In genomic region chr2:237618449-237618848, GRCh38 we compare ENCODE assay signal across 22 cellular contexts. TPM values are rescaled to one million over a fixed set of nuclear protein-coding genes. Genes with fewer than 3 reads are reported as not detected.
DNase-seq lines count a peak whose midpoint lies in the region; ATAC-seq and TF ChIP-seq lines count a peak whose summit lies in the region.
"Had no signal": no experiment of that assay in that cellular context is flagged by ENCODE, and none has a peak within 500 bp of the region (broad histone marks: within the 10 kb centered on the region; RNA-seq: fewer than 3 reads in every experiment).

No MANE protein-coding gene starts in this region.

- H3K36me3 ChIP-seq in MG63 (no peaks in the 10 kb centered on the region), esophagus muscularis mucosa (no peaks in the 10 kb centered on the region), neural progenitor cell (no peaks in the 10 kb centered on the region)
- H3K36me3 ChIP-seq: pancreas, stomach had no signal

- peaks cover 17% of the 10 kb centered on the region for H3K4me1 Mint-ChIP-seq in neural progenitor cell
- peaks cover 37% of the 10 kb centered on the region for H3K4me1 Mint-ChIP-seq in activated CD8-positive, alpha-beta T cell treated with anti-CD3 and anti-CD28 coated beads, Interleukin-2, amount 10 ng/mL, durations not matched to agents 7 days and 5 days (ENCODE audit: low read depth)
- H3K4me1 Mint-ChIP-seq in activated CD8-positive, alpha-beta memory T cell treated with anti-CD3 and anti-CD28 coated beads, Interleukin-2, amount 10 ng/mL, durations not matched to agents 7 days and 5 days: peaks cover 6% of the 10 kb centered on the region

- peaks cover 10% of the 10 kb centered on the region for H3K27me3 Mint-ChIP-seq in neural progenitor cell (ENCODE audit: insufficient read depth, low read depth)
- H3K27me3 Mint-ChIP-seq in activated CD8-positive, alpha-beta T cell treated with anti-CD3 and anti-CD28 coated beads, Interleukin-2, amount 10 ng/mL, durations not matched to agents 7 days and 5 days (ENCODE audit: low read depth): peaks cover 17% of the 10 kb centered on the region
- H3K27me3 Mint-ChIP-seq in activated CD8-positive, alpha-beta memory T cell treated with anti-CD3 and anti-CD28 coated beads, Interleukin-2, amount 10 ng/mL, durations not matched to agents 7 days and 5 days: peaks cover 4% of the 10 kb centered on the region

- H3F3A ChIP-seq in neural progenitor cell (ENCODE audit: low read depth): peaks cover 9% of the 10 kb centered on the region

- H3K27ac Mint-ChIP-seq in neural progenitor cell: peak overlapping the region; percentile 19
- H3K27ac Mint-ChIP-seq in activated CD8-positive, alpha-beta T cell treated with anti-CD3 and anti-CD28 coated beads, Interleukin-2, amount 10 ng/mL, durations not matched to agents 7 days and 5 days: no peak overlapping the region
- H3K27ac Mint-ChIP-seq in activated CD8-positive, alpha-beta memory T cell treated with anti-CD3 and anti-CD28 coated beads, Interleukin-2, amount 10 ng/mL, durations not matched to agents 7 days and 5 days: no peak overlapping the region
- H3K27ac Mint-ChIP-seq: activated B cell treated with CpG ODN at 0.5 μM for 24 hours; activated naive CD4-positive, alpha-beta T cell treated with anti-CD3 and anti-CD28 coated beads for 36 hours had no signal

- H3K9ac ChIP-seq in neural progenitor cell: no peak overlapping the region

- H3K79me2 ChIP-seq in neural progenitor cell (ENCODE audit: low read depth): no peaks in the 10 kb centered on the region
- H3K79me2 ChIP-seq: hepatocyte had no signal

- TF ChIP-seq CTCF in esophagus muscularis mucosa (IDR thresholded peaks at IDR 0.05) (no peak), neural progenitor cell (IDR thresholded peaks at IDR 0.05) (no peak)

- H2AFZ ChIP-seq in neural progenitor cell (replicated peaks): no peak overlapping the region
- H2AFZ ChIP-seq: hepatocyte had no signal

- no peak overlapping the region for H3K4me3 Mint-ChIP-seq in neural progenitor cell
- H3K4me3 Mint-ChIP-seq in activated CD8-positive, alpha-beta T cell treated with anti-CD3 and anti-CD28 coated beads, Interleukin-2, amount 10 ng/mL, durations not matched to agents 7 days and 5 days: no peak overlapping the region
- no peak overlapping the region for H3K4me3 Mint-ChIP-seq in activated CD8-positive, alpha-beta memory T cell treated with anti-CD3 and anti-CD28 coated beads, Interleukin-2, amount 10 ng/mL, durations not matched to agents 7 days and 5 days
- H3K4me3 Mint-ChIP-seq: activated B cell treated with CpG ODN at 0.5 μM for 24 hours; activated naive CD4-positive, alpha-beta T cell treated with anti-CD3 and anti-CD28 coated beads for 36 hours had no signal

- no peak for TF ChIP-seq EP300 in esophagus muscularis mucosa (IDR thresholded peaks at IDR 0.05)

- H4K20me1 ChIP-seq in neural progenitor cell (ENCODE audit: low read depth): no peaks in the 10 kb centered on the region

- H3K36me3 Mint-ChIP-seq in neural progenitor cell: no peaks in the 10 kb centered on the region
- no peaks in the 10 kb centered on the region for H3K36me3 Mint-ChIP-seq in activated CD8-positive, alpha-beta T cell treated with anti-CD3 and anti-CD28 coated beads, Interleukin-2, amount 10 ng/mL, durations not matched to agents 7 days and 5 days (ENCODE audit: low read depth)
- H3K36me3 Mint-ChIP-seq in activated CD8-positive, alpha-beta memory T cell treated with anti-CD3 and anti-CD28 coated beads, Interleukin-2, amount 10 ng/mL, durations not matched to agents 7 days and 5 days: no peaks in the 10 kb centered on the region

- 80% methylated on average over 2 of the region's 2 CpGs for WGBS in esophagus muscularis mucosa

- peak; percentile 73 for DNase-seq in AG08395 (ENCODE audit: low spot score)
- DNase-seq in MG63: peak; percentile 43
- DNase-seq in esophagus muscularis mucosa (ENCODE audit: extremely low spot score): no peak
- DNase-seq in neural progenitor cell (ENCODE audit: low spot score): no peak
- DNase-seq in CD1c-positive myeloid dendritic cell (ENCODE audit: extremely low spot score): no peak
- DNase-seq in activated CD8-positive, alpha-beta T cell treated with anti-CD3 and anti-CD28 coated beads, Interleukin-2, amount 10 ng/mL, durations not matched to agents 7 days and 5 days: no peak
- no peak for DNase-seq in KG1 (lab: John Stamatoyannopoulos, UW)
- no peak for DNase-seq in activated CD8-positive, alpha-beta memory T cell treated with anti-CD3 and anti-CD28 coated beads, Interleukin-2, amount 10 ng/mL, durations not matched to agents 7 days and 5 days
- DNase-seq: activated B cell treated with CpG ODN at 0.5 μM for 24 hours; activated naive CD4-positive, alpha-beta T cell treated with anti-CD3 and anti-CD28 coated beads for 36 hours; central memory CD4-positive, alpha-beta T cell; left cardiac atrium; NCI-H1694; OCI-M1; pancreas; stimulated activated CD4-positive, alpha-beta T cell treated with anti-CD3 and anti-CD28 coated beads, Interleukin-12 subunit alpha, Interleukin-12 subunit beta, amount 100 ng/mL, for 4 hours; stomach; T-helper 1 cell had no signal

- H3K4me2 ChIP-seq in neural progenitor cell: no peak overlapping the region
- H3K4me2 ChIP-seq: hepatocyte had no signal

- intact Hi-C loops in esophagus muscularis mucosa (cut with DNase I): loop anchor here (10.0 kb wide), 1 partner anchor 46 kb away; no protein-coding TSS in a partner anchor

- no peak for ATAC-seq in activated CD8-positive, alpha-beta T cell treated with anti-CD3 and anti-CD28 coated beads, Interleukin-2, amount 10 ng/mL, durations not matched to agents 7 days and 5 days
- no peak for ATAC-seq in activated CD8-positive, alpha-beta memory T cell treated with anti-CD3 and anti-CD28 coated beads, Interleukin-2, amount 10 ng/mL, durations not matched to agents 7 days and 5 days
- ATAC-seq: pancreas had no signal

- POLR2A ChIA-PET in activated CD8-positive, alpha-beta T cell treated with anti-CD3 and anti-CD28 coated beads, Interleukin-2, amount 10 ng/mL, durations not matched to agents 7 days and 5 days (lab: Charles Lee): no interaction called here

- H3K4me3 ChIP-seq in MG63 (no peak overlapping the region), esophagus muscularis mucosa (no peak overlapping the region), neural progenitor cell (no peak overlapping the region)
- H3K4me3 ChIP-seq: hepatocyte, pancreas, stomach had no signal

- TF ChIP-seq POLR2A in esophagus muscularis mucosa (IDR thresholded peaks at IDR 0.05; ENCODE audit: low read depth): no peak

- H3K27me3 ChIP-seq in MG63 (no peaks in the 10 kb centered on the region), esophagus muscularis mucosa (no peaks in the 10 kb centered on the region), neural progenitor cell (peaks cover 7% of the 10 kb centered on the region)
- H3K27me3 ChIP-seq: hepatocyte, pancreas, stomach had no signal

- H3K9me3 Mint-ChIP-seq in neural progenitor cell: no peaks in the 10 kb centered on the region
- no peaks in the 10 kb centered on the region for H3K9me3 Mint-ChIP-seq in activated CD8-positive, alpha-beta T cell treated with anti-CD3 and anti-CD28 coated beads, Interleukin-2, amount 10 ng/mL, durations not matched to agents 7 days and 5 days (ENCODE audit: insufficient read depth)
- no peaks in the 10 kb centered on the region for H3K9me3 Mint-ChIP-seq in activated CD8-positive, alpha-beta memory T cell treated with anti-CD3 and anti-CD28 coated beads, Interleukin-2, amount 10 ng/mL, durations not matched to agents 7 days and 5 days (ENCODE audit: low read depth)
- H3K9me3 Mint-ChIP-seq: activated B cell treated with CpG ODN at 0.5 μM for 24 hours; activated naive CD4-positive, alpha-beta T cell treated with anti-CD3 and anti-CD28 coated beads for 36 hours had no signal

- H3K4me1 ChIP-seq in esophagus muscularis mucosa (peaks cover 39 to 56% (median 50%) of the 10 kb centered on the region in 4 donors), neural progenitor cell (peaks cover 20% of the 10 kb centered on the region)
- H3K4me1 ChIP-seq: pancreas had no signal

- H3K9me3 ChIP-seq in MG63 (no peaks in the 10 kb centered on the region), esophagus muscularis mucosa (no peaks in the 10 kb centered on the region), neural progenitor cell (ENCODE audit: low read depth) (no peaks in the 10 kb centered on the region)
- H3K9me3 ChIP-seq: pancreas, stomach had no signal

- CTCF ChIA-PET in activated CD8-positive, alpha-beta T cell treated with anti-CD3 and anti-CD28 coated beads, Interleukin-2, amount 10 ng/mL, durations not matched to agents 7 days and 5 days (lab: Charles Lee): no interaction called here
- CTCF ChIA-PET in activated CD8-positive, alpha-beta memory T cell treated with anti-CD3 and anti-CD28 coated beads, Interleukin-2, amount 10 ng/mL, durations not matched to agents 7 days and 5 days (lab: Charles Lee): no interaction called here

- H3K27ac ChIP-seq in esophagus muscularis mucosa (replicated peaks in 1 of 4) (peak overlapping the region; percentile 84 to 85 (median 84)), neural progenitor cell (no peak overlapping the region)
- H3K27ac ChIP-seq: hepatocyte, pancreas had no signal

RNA-seq across cellular contexts. Expression of gene LRRFIP1, which starts 8.9 kb away (rescaled TPM):
- 33.5 and 52.8 TPM in 2 replicates for total RNA-seq in MG63 (2014; rRNA removed; shearing (Covaris generic); ENCODE audit: low replicate concordance)
- total RNA-seq in esophagus muscularis mucosa: 100 to 1,000 TPM; 142 to 213 (median 191) TPM
- 18.9 and 40.7 TPM in 2 replicates for total RNA-seq in neural progenitor cell (ENCODE audit: low replicate concordance)
- total RNA-seq in activated CD8-positive, alpha-beta T cell treated with anti-CD3 and anti-CD28 coated beads, Interleukin-2, amount 10 ng/mL, durations not matched to agents 7 days and 5 days: 100 to 1,000 TPM; 189 to 207 TPM
- 100 to 1,000 TPM; 197 to 229 TPM for total RNA-seq in activated CD8-positive, alpha-beta memory T cell treated with anti-CD3 and anti-CD28 coated beads, Interleukin-2, amount 10 ng/mL, durations not matched to agents 7 days and 5 days

RNA-seq across cellular contexts. Expression of gene RAB17, which starts 27.9 kb away (rescaled TPM):
- not detected in 2 replicates for total RNA-seq in MG63 (2014; rRNA removed; shearing (Covaris generic); ENCODE audit: low replicate concordance)
- total RNA-seq in esophagus muscularis mucosa: 1 to 10 TPM in 2 of 4 donors, under 1 TPM in 2; 0.83 to 3.7 (median 1.4) TPM
- total RNA-seq in neural progenitor cell (ENCODE audit: low replicate concordance): 0.43 TPM in 1 of 2 replicates, not detected in the other
- total RNA-seq in activated CD8-positive, alpha-beta T cell treated with anti-CD3 and anti-CD28 coated beads, Interleukin-2, amount 10 ng/mL, durations not matched to agents 7 days and 5 days: under 1 TPM; 0.16 to 0.61 TPM
- not detected for total RNA-seq in activated CD8-positive, alpha-beta memory T cell treated with anti-CD3 and anti-CD28 coated beads, Interleukin-2, amount 10 ng/mL, durations not matched to agents 7 days and 5 days
- total RNA-seq: activated B cell treated with CpG ODN at 0.5 μM for 24 hours; activated naive CD4-positive, alpha-beta T cell treated with anti-CD3 and anti-CD28 coated beads for 36 hours had no signal

RNA-seq across cellular contexts. Expression of gene PRLH, which starts 52.1 kb away (rescaled TPM):
- total RNA-seq in MG63 (2014; rRNA removed; shearing (Covaris generic); ENCODE audit: low replicate concordance): not detected in 2 replicates
- not detected for total RNA-seq in esophagus muscularis mucosa
- total RNA-seq in neural progenitor cell (ENCODE audit: low replicate concordance): not detected in 2 replicates
- total RNA-seq in activated CD8-positive, alpha-beta T cell treated with anti-CD3 and anti-CD28 coated beads, Interleukin-2, amount 10 ng/mL, durations not matched to agents 7 days and 5 days: not detected
- not detected for total RNA-seq in activated CD8-positive, alpha-beta memory T cell treated with anti-CD3 and anti-CD28 coated beads, Interleukin-2, amount 10 ng/mL, durations not matched to agents 7 days and 5 days
- total RNA-seq: A673; activated B cell treated with CpG ODN at 0.5 μM for 24 hours; activated naive CD4-positive, alpha-beta T cell treated with anti-CD3 and anti-CD28 coated beads for 36 hours; hepatocyte; left cardiac atrium; mucosa of gallbladder; NCI-H460; pancreas; stomach had no signal

Comparison
In these comparisons a context has a peak if more than half of its experiments do, and no peak if none do; other contexts are left out.
1. DNase-seq: peak in AG08395 (single experiment) and MG63 (single experiment); none in esophagus muscularis mucosa (single experiment), neural progenitor cell (single experiment), CD1c-positive myeloid dendritic cell (single experiment), activated CD8-positive, alpha-beta T cell treated with anti-CD3 and anti-CD28 coated beads, Interleukin-2, amount 10 ng/mL, durations not matched to agents 7 days and 5 days (single experiment), KG1 (single experiment) and activated CD8-positive, alpha-beta memory T cell treated with anti-CD3 and anti-CD28 coated beads, Interleukin-2, amount 10 ng/mL, durations not matched to agents 7 days and 5 days (single experiment).